ENCODE assay signal across 17 cellular contexts in genomic region chr13:38421590-38422560, GRCh38.
DNase-seq lines count a peak whose midpoint lies in the region; ATAC-seq and TF ChIP-seq lines count a peak whose summit lies in the region.
"Had no signal": no experiment of that assay in that cellular context is flagged by ENCODE, and none has a peak within 500 bp of the region (broad histone marks: within the 10 kb centered on the region; RNA-seq: fewer than 3 reads in every experiment).

No MANE protein-coding gene starts in this region.

- DNase-seq in EL (peak; percentile 12), LHCN-M2 (ENCODE audit: low read depth) (peak; percentile 74), choroid plexus epithelial cell (ENCODE audit: low read depth) (peak; percentile 63), left ventricle myocardium inferior (no peak), colonic mucosa (no peak), T-helper 17 cell (no peak)
- no peak for DNase-seq in activated CD4-positive, alpha-beta T cell treated with anti-CD3 and anti-CD28 coated beads for 4 hours
- DNase-seq: COR-L47; DMS53; NCI-H1092; NCI-H2107; NCI-H345; NCI-H526 treated with DMSO at 0.1 percent for 48 hours; NK-92 treated with Interleukin-12 subunit alpha and Interleukin-12 subunit beta, amount 100 ng/mL, for 24 hours; OCI-M1 had no signal

- H3K36me3 ChIP-seq in left ventricle myocardium inferior (no peaks in the 10 kb centered on the region), colonic mucosa (no peaks in the 10 kb centered on the region)

- H3K4me3 ChIP-seq in choroid plexus epithelial cell (ENCODE audit: low read depth, low read length) (no peak overlapping the region), left ventricle myocardium inferior (no peak overlapping the region), colonic mucosa (no peak overlapping the region)

- no peak overlapping the region for H3K27ac Mint-ChIP-seq in T-helper 17 cell
- H3K27ac Mint-ChIP-seq: CD14-positive monocyte had no signal

- TF ChIP-seq CTCF in choroid plexus epithelial cell (conservative IDR thresholded peaks at IDR 0.05; ENCODE audit: low read depth, low read length) (no peak), left ventricle myocardium inferior (IDR thresholded peaks at IDR 0.05; ENCODE audit: borderline replicate concordance) (no peak), colonic mucosa (IDR thresholded peaks at IDR 0.05) (no peak)

- H3K4me3 Mint-ChIP-seq in T-helper 17 cell, result no peak overlapping the region
- H3K4me3 Mint-ChIP-seq: CD14-positive monocyte had no signal

- intact Hi-C loops in left ventricle myocardium inferior (cut with micrococcal nuclease) (no loop called here), colonic mucosa (cut with DNase I) (no loop called here)

- H3K27ac ChIP-seq in left ventricle myocardium inferior (replicated peaks) (peak overlapping the region; percentile 44), colonic mucosa (no peak overlapping the region)

- H3K36me3 Mint-ChIP-seq in T-helper 17 cell (ENCODE audit: low read depth), result no peaks in the 10 kb centered on the region
- H3K36me3 Mint-ChIP-seq: CD14-positive monocyte had no signal

- no peaks in the 10 kb centered on the region for H3K4me1 Mint-ChIP-seq in T-helper 17 cell
- H3K4me1 Mint-ChIP-seq: CD14-positive monocyte had no signal

- ATAC-seq in HG03354 (IDR thresholded peaks at IDR 0.05; ENCODE audit: poor library complexity, severe bottlenecking, unreplicated experiment), result no peak
- ATAC-seq in T-helper 17 cell, result no peak

- H3K9ac ChIP-seq in colonic mucosa (ENCODE audit: low read depth in 2 of 2, low read length in 2 of 2), result no peak overlapping the region

- H3K9me3 ChIP-seq in left ventricle myocardium inferior (replicated peaks), result peaks cover 6% of the 10 kb centered on the region
- H3K9me3 ChIP-seq in colonic mucosa, result no peaks in the 10 kb centered on the region
- no peaks in the 10 kb centered on the region for H3K9me3 ChIP-seq in T-helper 17 cell (ENCODE audit: control insufficient read depth, low read length, poor library complexity, severe bottlenecking)

- peaks cover 5% of the 10 kb centered on the region for H3K27me3 Mint-ChIP-seq in T-helper 17 cell

- no peaks in the 10 kb centered on the region for H3K27me3 ChIP-seq in left ventricle myocardium inferior (ENCODE audit: low read depth)
- no peaks in the 10 kb centered on the region for H3K27me3 ChIP-seq in colonic mucosa

- H3K4me1 ChIP-seq in left ventricle myocardium inferior, result peaks cover 16% of the 10 kb centered on the region
- no peaks in the 10 kb centered on the region for H3K4me1 ChIP-seq in colonic mucosa

Comparison
In these comparisons a context has a peak if more than half of its experiments do, and no peak if none do; other contexts are left out.
1. DNase-seq: peak in EL (single experiment), LHCN-M2 (single experiment) and choroid plexus epithelial cell (single experiment); none in left ventricle myocardium inferior (single experiment), colonic mucosa (single experiment), T-helper 17 cell (0 of 3) and activated CD4-positive, alpha-beta T cell treated with anti-CD3 and anti-CD28 coated beads for 4 hours (0 of 2).